24 cellular contexts compared by ENCODE assay signal in genomic region chr7:47148541-47149207, GRCh38.
DNase-seq lines count a peak whose midpoint lies in the region; ATAC-seq, FAIRE-seq and TF ChIP-seq lines count a peak whose summit lies in the region.
"Had no signal": no experiment of that assay in that cellular context is flagged by ENCODE, and none has a peak within 500 bp of the region (broad histone marks: within the 10 kb centered on the region; RNA-seq: fewer than 3 reads in every experiment).

No MANE protein-coding gene starts in this region.

- H3K27ac Mint-ChIP-seq in astrocyte (ENCODE audit: unreplicated experiment) (no peak overlapping the region), osteocyte (ENCODE audit: unreplicated experiment) (peak overlapping the region; percentile 29)
- H3K27ac Mint-ChIP-seq: activated CD4-positive, alpha-beta memory T cell treated with anti-CD3 and anti-CD28 coated beads, Interleukin-2, amount 10 ng/mL, durations not matched to agents 7 days and 5 days; stimulated activated naive CD8-positive, alpha-beta T cell treated with anti-CD3 and anti-CD28 coated beads, Interleukin-15, Interleukin-2, amounts not matched to agents 100 ng/mL and 50 ng/mL, for 24 hours had no signal

- in situ Hi-C loops in gastrocnemius medialis (cut with MboI; ENCODE audit: low sequenced_read_pairs in 4 of 4): no loop called here

- H3K36me3 Mint-ChIP-seq in astrocyte (ENCODE audit: low read depth, unreplicated experiment) (no peaks in the 10 kb centered on the region), osteocyte (ENCODE audit: unreplicated experiment) (no peaks in the 10 kb centered on the region)

- H3K4me3 Mint-ChIP-seq in astrocyte (ENCODE audit: unreplicated experiment) (no peak overlapping the region), osteocyte (ENCODE audit: unreplicated experiment) (no peak overlapping the region)
- H3K4me3 Mint-ChIP-seq: activated CD4-positive, alpha-beta memory T cell treated with anti-CD3 and anti-CD28 coated beads, Interleukin-2, amount 10 ng/mL, durations not matched to agents 7 days and 5 days had no signal

- peaks cover 11% of the 10 kb centered on the region for H3K4me1 Mint-ChIP-seq in astrocyte (ENCODE audit: low read depth, unreplicated experiment)
- peaks cover 24% of the 10 kb centered on the region for H3K4me1 Mint-ChIP-seq in osteocyte (ENCODE audit: unreplicated experiment)
- H3K4me1 Mint-ChIP-seq: activated CD4-positive, alpha-beta memory T cell treated with anti-CD3 and anti-CD28 coated beads, Interleukin-2, amount 10 ng/mL, durations not matched to agents 7 days and 5 days had no signal

- no peak overlapping the region for H3K9ac ChIP-seq in astrocyte (ENCODE audit: low read length)

- H3K27me3 Mint-ChIP-seq in astrocyte (ENCODE audit: low read depth, unreplicated experiment) (no peaks in the 10 kb centered on the region), osteocyte (ENCODE audit: unreplicated experiment) (no peaks in the 10 kb centered on the region)
- H3K27me3 Mint-ChIP-seq: activated CD4-positive, alpha-beta memory T cell treated with anti-CD3 and anti-CD28 coated beads, Interleukin-2, amount 10 ng/mL, durations not matched to agents 7 days and 5 days; IgD-negative memory B cell had no signal

- peak; percentile 4 for ATAC-seq in HG03139 (IDR thresholded peaks at IDR 0.05; ENCODE audit: unreplicated experiment)
- no peak for ATAC-seq in gastrocnemius medialis
- ATAC-seq: lower lobe of right lung, psoas muscle had no signal

- H3K4me3 ChIP-seq in astrocyte (ENCODE audit: insufficient read depth, low read depth, low read length): no peak overlapping the region
- H3K4me3 ChIP-seq in gastrocnemius medialis: no peak overlapping the region
- H3K4me3 ChIP-seq: breast epithelium, lower lobe of right lung, psoas muscle, tibial artery had no signal

- H3K79me2 ChIP-seq in astrocyte (ENCODE audit: insufficient read depth, low read length): no peaks in the 10 kb centered on the region

- H3K4me2 ChIP-seq in astrocyte (ENCODE audit: low read length): no peak overlapping the region

- H3K9me3 Mint-ChIP-seq in astrocyte (ENCODE audit: unreplicated experiment) (peaks cover 1% of the 10 kb centered on the region), osteocyte (ENCODE audit: unreplicated experiment) (peaks cover 5% of the 10 kb centered on the region)
- H3K9me3 Mint-ChIP-seq: activated CD4-positive, alpha-beta memory T cell treated with anti-CD3 and anti-CD28 coated beads, Interleukin-2, amount 10 ng/mL, durations not matched to agents 7 days and 5 days; stimulated activated naive CD8-positive, alpha-beta T cell treated with anti-CD3 and anti-CD28 coated beads, Interleukin-15, Interleukin-2, amounts not matched to agents 100 ng/mL and 50 ng/mL, for 24 hours had no signal

- no peak for TF ChIP-seq POLR2A in gastrocnemius medialis (IDR thresholded peaks at IDR 0.05)

- H3K4me1 ChIP-seq in astrocyte (ENCODE audit: insufficient read depth, low read length) (no peaks in the 10 kb centered on the region), gastrocnemius medialis (peaks cover 12% of the 10 kb centered on the region in 2 donors)
- H3K4me1 ChIP-seq: breast epithelium had no signal

- intact Hi-C loops in gastrocnemius medialis (cut with DNase I; ENCODE audit: low total_unique reads): no loop called here

- H3K36me3 ChIP-seq in astrocyte (ENCODE audit: insufficient read depth, low read length) (no peaks in the 10 kb centered on the region), gastrocnemius medialis (no peaks in the 10 kb centered on the region)
- H3K36me3 ChIP-seq: breast epithelium, lower lobe of right lung, neutrophil, tibial artery had no signal

- H3K27me3 ChIP-seq in astrocyte (ENCODE audit: insufficient read depth, low read length) (no peaks in the 10 kb centered on the region), gastrocnemius medialis (no peaks in the 10 kb centered on the region)
- H3K27me3 ChIP-seq: breast epithelium, neutrophil, tibial artery had no signal

- no peak for FAIRE-seq in astrocyte (lab: Jason Lieb, UNC)
- FAIRE-seq: endometrium had no signal

- H3K9me3 ChIP-seq in astrocyte (ENCODE audit: insufficient read depth, low read depth, low read length) (no peaks in the 10 kb centered on the region), gastrocnemius medialis (no peaks in the 10 kb centered on the region)
- H3K9me3 ChIP-seq: breast epithelium, lower lobe of right lung, neutrophil, psoas muscle, tibial artery had no signal

- DNase-seq in EL (peak; percentile 73), astrocyte (ENCODE audit: low read depth) (peak; percentile 31), osteocyte (ENCODE audit: extremely low spot score, unreplicated experiment) (no peak), GM10266 (ENCODE audit: extremely low spot score) (no peak), NCI-H446 treated with DMSO at 0.1 percent for 48 hours (lab: John Stamatoyannopoulos, UW) (no peak), gastrocnemius medialis (no peak), GM19238 (ENCODE audit: insufficient read length, low spot score) (no peak)
- DNase-seq: activated CD4-positive, alpha-beta memory T cell treated with anti-CD3 and anti-CD28 coated beads, Interleukin-2, amount 10 ng/mL, durations not matched to agents 7 days and 5 days; activated effector memory CD4-positive, alpha-beta T cell treated with anti-CD3 and anti-CD28 coated beads, Interleukin-2, amount 50 U/mL, for 16 hours; DMS79; hippocampal formation; lower lobe of right lung; NCI-H1417 treated with DMSO at 0.1 percent for 48 hours; NCI-H524; psoas muscle; stimulated activated CD4-positive, alpha-beta T cell treated with anti-CD3 and anti-CD28 coated beads, Interleukin-4, amount 100 ng/mL, for 1 hour; T1000; tibial artery had no signal

- no peaks in the 10 kb centered on the region for H4K20me1 ChIP-seq in astrocyte (ENCODE audit: insufficient read depth, low read length)

- TF ChIP-seq CTCF in astrocyte (IDR thresholded peaks at IDR 0.05; ENCODE audit: insufficient read depth, low read depth, low read length) (no peak), osteocyte (IDR thresholded peaks at IDR 0.05) (no peak), GM10266 (IDR thresholded peaks at IDR 0.05; ENCODE audit: control insufficient read depth, insufficient read depth, low read depth, missing control alignments) (no peak), gastrocnemius medialis (IDR thresholded peaks at IDR 0.05 in 4 of 5, conservative IDR thresholded peaks at IDR 0.05 in 1 of 5) (no peak)

- H3K27ac ChIP-seq in astrocyte (ENCODE audit: low read depth, low read length) (no peak overlapping the region), gastrocnemius medialis (no peak overlapping the region)
- H3K27ac ChIP-seq: breast epithelium, lower lobe of right lung, neutrophil, psoas muscle, tibial artery had no signal

- no peak overlapping the region for H2AFZ ChIP-seq in astrocyte (ENCODE audit: low read depth, low read length)

Comparison
In these comparisons a context has a peak if more than half of its experiments do, and no peak if none do; other contexts are left out.
1. DNase-seq: peak in EL (single experiment) and astrocyte (single experiment); none in osteocyte (single experiment), GM10266 (single experiment), NCI-H446 treated with DMSO at 0.1 percent for 48 hours (single experiment), gastrocnemius medialis (0 of 2) and GM19238 (single experiment).